ENCODE assay signal across 10 cellular contexts in the genomic region with DNA sequence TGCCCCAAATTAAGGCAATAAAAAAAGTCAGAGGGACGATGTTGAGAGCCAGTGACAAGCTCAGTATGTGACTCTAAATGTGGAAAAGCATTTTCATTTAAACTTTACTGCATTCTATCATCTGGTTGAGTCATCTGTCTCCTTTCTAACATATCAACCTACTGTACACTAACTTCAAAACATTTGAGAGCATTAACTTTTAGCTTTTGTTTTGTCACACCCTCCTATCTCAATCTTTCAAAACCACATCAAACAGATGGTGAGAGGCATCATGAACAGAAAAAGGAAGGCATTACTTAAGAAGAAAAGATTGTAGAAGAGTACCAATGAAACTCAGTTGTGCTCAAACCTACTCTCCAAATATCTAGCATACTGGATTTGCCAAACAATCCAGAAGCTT. TPM values are rescaled to one million over a fixed set of nuclear protein-coding genes. Genes with fewer than 3 reads are reported as not detected.
DNase-seq lines count a peak whose midpoint lies in the region; ATAC-seq and TF ChIP-seq lines count a peak whose summit lies in the region.
"Had no signal": no experiment of that assay in that cellular context is flagged by ENCODE, and none has a peak within 500 bp of the region (broad histone marks: within the 10 kb centered on the region; RNA-seq: fewer than 3 reads in every experiment).

No MANE protein-coding gene starts in this region.

- peaks cover 48% of the 10 kb centered on the region for H3K4me1 Mint-ChIP-seq in activated CD4-positive, alpha-beta T cell treated with anti-CD3 and anti-CD28 coated beads, Interleukin-2, amount 10 ng/mL, durations not matched to agents 24 days and 14 days
- H3K4me1 Mint-ChIP-seq in activated naive CD8-positive, alpha-beta T cell treated with anti-CD3 and anti-CD28 coated beads, Interleukin-2, amount 50 U/mL, for 24 hours: peaks cover 51% of the 10 kb centered on the region
- peaks cover 53 to 57% of the 10 kb centered on the region in 2 donors for H3K4me1 Mint-ChIP-seq in natural killer cell

- ATAC-seq in activated naive CD8-positive, alpha-beta T cell treated with anti-CD3 and anti-CD28 coated beads, Interleukin-2, amount 50 U/mL, for 24 hours: peak; percentile 18
- ATAC-seq in natural killer cell: no peak
- no peak for ATAC-seq in GM21447 (IDR thresholded peaks at IDR 0.05; ENCODE audit: unreplicated experiment)

- peak; percentile 74 for DNase-seq in activated CD4-positive, alpha-beta T cell treated with anti-CD3 and anti-CD28 coated beads, Interleukin-2, amount 10 ng/mL, durations not matched to agents 24 days and 14 days
- no peak for DNase-seq in activated CD4-positive, alpha-beta T cell treated with anti-CD3 and anti-CD28 coated beads for 48 hours
- DNase-seq in KBM-7 (peak; percentile 13), natural killer cell (no peak), amniotic stem cell (lab: John Stamatoyannopoulos, UW) (no peak), NCI-H146 (lab: John Stamatoyannopoulos, UW) (no peak)
- DNase-seq in activated naive CD8-positive, alpha-beta T cell treated with anti-CD3 and anti-CD28 coated beads, Interleukin-2, amount 50 U/mL, for 24 hours: no peak
- DNase-seq: midbrain, Peyer's patch had no signal

- H3K4me3 Mint-ChIP-seq in activated CD4-positive, alpha-beta T cell treated with anti-CD3 and anti-CD28 coated beads, Interleukin-2, amount 10 ng/mL, durations not matched to agents 24 days and 14 days: peak overlapping the region; percentile 36
- peak overlapping the region; percentile 44 for H3K4me3 Mint-ChIP-seq in activated naive CD8-positive, alpha-beta T cell treated with anti-CD3 and anti-CD28 coated beads, Interleukin-2, amount 50 U/mL, for 24 hours
- no peak overlapping the region for H3K4me3 Mint-ChIP-seq in natural killer cell

- in situ Hi-C loops in KBM-7 (cut with MboI; ENCODE audit: low pct_unique_long_range_greater_than_20kb, low sequenced_read_pairs): no loop called here

- intact Hi-C loops in activated CD4-positive, alpha-beta T cell treated with anti-CD3 and anti-CD28 coated beads, Interleukin-2, amount 10 ng/mL, durations not matched to agents 24 days and 14 days (cut with micrococcal nuclease): loop anchor here (1.0 to 10.0 kb wide), 6 partner anchors 72 to 432 kb away; partner anchors contain the start of genes GTF2E1, NDUFB4 and RABL3
- intact Hi-C loops in natural killer cell (cut with micrococcal nuclease): loop anchor here (10.0 kb wide), 1 partner anchor 250 kb away; the partner anchor contains the start of gene GSK3B

- H3K27me3 Mint-ChIP-seq in activated CD4-positive, alpha-beta T cell treated with anti-CD3 and anti-CD28 coated beads, Interleukin-2, amount 10 ng/mL, durations not matched to agents 24 days and 14 days: no peaks in the 10 kb centered on the region
- H3K27me3 Mint-ChIP-seq in activated naive CD8-positive, alpha-beta T cell treated with anti-CD3 and anti-CD28 coated beads, Interleukin-2, amount 50 U/mL, for 24 hours: no peaks in the 10 kb centered on the region
- no peaks in the 10 kb centered on the region for H3K27me3 Mint-ChIP-seq in natural killer cell (ENCODE audit: low read depth in 2 of 2)

- H3K9me3 Mint-ChIP-seq in activated CD4-positive, alpha-beta T cell treated with anti-CD3 and anti-CD28 coated beads, Interleukin-2, amount 10 ng/mL, durations not matched to agents 24 days and 14 days: peaks cover 9% of the 10 kb centered on the region
- H3K9me3 Mint-ChIP-seq in activated naive CD8-positive, alpha-beta T cell treated with anti-CD3 and anti-CD28 coated beads, Interleukin-2, amount 50 U/mL, for 24 hours: peaks cover 12% of the 10 kb centered on the region
- no peaks in the 10 kb centered on the region for H3K9me3 Mint-ChIP-seq in natural killer cell

- peaks cover 54% of the 10 kb centered on the region for H3K36me3 Mint-ChIP-seq in activated CD4-positive, alpha-beta T cell treated with anti-CD3 and anti-CD28 coated beads, Interleukin-2, amount 10 ng/mL, durations not matched to agents 24 days and 14 days (ENCODE audit: low read depth)
- H3K36me3 Mint-ChIP-seq in activated naive CD8-positive, alpha-beta T cell treated with anti-CD3 and anti-CD28 coated beads, Interleukin-2, amount 50 U/mL, for 24 hours (ENCODE audit: low read depth): peaks cover 68% of the 10 kb centered on the region
- no peaks in the 10 kb centered on the region for H3K36me3 Mint-ChIP-seq in natural killer cell

- peak overlapping the region; percentile 80 for H3K27ac Mint-ChIP-seq in activated CD4-positive, alpha-beta T cell treated with anti-CD3 and anti-CD28 coated beads, Interleukin-2, amount 10 ng/mL, durations not matched to agents 24 days and 14 days
- peak overlapping the region; percentile 37 for H3K27ac Mint-ChIP-seq in activated naive CD8-positive, alpha-beta T cell treated with anti-CD3 and anti-CD28 coated beads, Interleukin-2, amount 50 U/mL, for 24 hours
- H3K27ac Mint-ChIP-seq in natural killer cell: peak overlapping the region; percentile 30 to 48

- no peak for TF ChIP-seq CTCF in natural killer cell (IDR thresholded peaks at IDR 0.05)

RNA-seq across cellular contexts. Expression of gene LRRC58, which starts 4.8 kb away (rescaled TPM):
- total RNA-seq in activated CD4-positive, alpha-beta T cell treated with anti-CD3 and anti-CD28 coated beads, Interleukin-2, amount 10 ng/mL, durations not matched to agents 24 days and 14 days: 28.1 and 29.4 TPM in 2 replicates
- total RNA-seq in natural killer cell: 10 to 100 TPM; 17.0 to 21.8 (median 18.2) TPM

RNA-seq across cellular contexts. Expression of gene GPR156, which starts 59.3 kb away (rescaled TPM):
- total RNA-seq in activated CD4-positive, alpha-beta T cell treated with anti-CD3 and anti-CD28 coated beads, Interleukin-2, amount 10 ng/mL, durations not matched to agents 24 days and 14 days: 0.12 TPM in 1 of 2 replicates, not detected in the other
- total RNA-seq in natural killer cell: under 1 TPM in 2 of 3 donors, not detected in 1; 0.18 to 0.75 TPM
- total RNA-seq: Peyer's patch had no signal

Comparison
In these comparisons a context has a peak if more than half of its experiments do, and no peak if none do; other contexts are left out.
1. DNase-seq: peak in activated CD4-positive, alpha-beta T cell treated with anti-CD3 and anti-CD28 coated beads, Interleukin-2, amount 10 ng/mL, durations not matched to agents 24 days and 14 days (single experiment) and KBM-7 (single experiment); none in activated CD4-positive, alpha-beta T cell treated with anti-CD3 and anti-CD28 coated beads for 48 hours (single experiment), activated naive CD8-positive, alpha-beta T cell treated with anti-CD3 and anti-CD28 coated beads, Interleukin-2, amount 50 U/mL, for 24 hours (single experiment), natural killer cell (single experiment), amniotic stem cell (single experiment) and NCI-H146 (single experiment).
2. Peak in every context shown above with its lines, with median percentiles within 50 percentile points of each other: H3K27ac Mint-ChIP-seq.